ENCODE assay signal across 8 cellular contexts in the genomic region with DNA sequence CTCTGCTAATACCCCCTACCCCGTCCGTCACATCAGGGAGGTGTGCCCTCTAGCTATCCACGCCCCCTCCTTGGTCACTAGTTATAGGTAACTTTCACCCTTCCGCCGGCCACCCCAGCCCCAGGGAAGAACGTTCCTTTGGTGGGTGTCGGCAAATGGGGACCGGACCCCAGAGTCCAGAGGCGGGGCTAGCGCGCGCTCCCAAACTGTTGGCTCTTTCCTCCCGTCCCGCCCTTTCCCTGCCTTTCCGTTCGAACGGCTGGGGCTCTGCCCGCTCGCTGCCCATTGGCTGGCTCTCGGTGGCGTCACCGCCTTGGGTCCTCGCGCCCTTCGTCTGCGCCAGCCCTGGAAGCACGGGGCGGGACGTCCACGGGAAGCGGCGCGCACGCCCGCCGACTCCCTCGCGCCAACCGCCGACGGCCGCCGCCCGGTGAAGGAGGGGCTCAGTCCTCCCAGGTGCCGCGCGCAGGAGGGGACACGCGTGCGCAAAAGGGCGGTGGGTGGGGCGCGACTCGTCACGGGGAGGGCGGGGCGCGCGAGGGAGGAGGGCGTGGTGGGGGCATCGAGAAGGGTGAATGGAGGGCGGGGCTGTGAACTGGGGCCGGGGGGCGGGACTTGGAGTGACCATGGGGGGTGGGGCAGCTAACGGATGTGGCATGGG. TPM values are rescaled to one million over a fixed set of nuclear protein-coding genes. Genes with fewer than 3 reads are reported as not detected.
A peak's percentile ranks its signal among the peaks of the same experiment; 100 is the strongest.
DNase-seq lines count a peak whose midpoint lies in the region; ATAC-seq and TF ChIP-seq lines count a peak whose summit lies in the region.

No MANE protein-coding gene starts in this region.

- no peaks in the 10 kb centered on the region for H3K27me3 ChIP-seq in kidney epithelial cell (ENCODE audit: control insufficient read depth, insufficient read depth, low read length)

- peak; percentile 98 for DNase-seq in Ammon's horn (ENCODE audit: low spot score)
- peak; percentile 96 for DNase-seq in NCI-H446 treated with DMSO at 0.1 percent for 48 hours (lab: John Stamatoyannopoulos, UW)
- peak; percentile 98 for DNase-seq in activated CD4-positive, CD25-positive, alpha-beta regulatory T cell treated with anti-CD3 and anti-CD28 coated beads, Interleukin-2, amount 50 U/mL, for 72 hours
- DNase-seq in cerebellar cortex (ENCODE audit: low spot score) = peak; percentile 97
- peak; percentile 84 for DNase-seq in kidney epithelial cell (ENCODE audit: low read depth)
- peak; percentile 95 to 96 for DNase-seq in stimulated activated CD4-positive, alpha-beta T cell treated with anti-CD3 and anti-CD28 coated beads, Interleukin-15, amount 100 ng/mL, for 1 hour (ENCODE audit: low read depth in 1 of 2, low spot score in 1 of 2)

- peak; percentile 63 for TF ChIP-seq POLR2A in GM19193 (IDR thresholded peaks at IDR 0.05; ENCODE audit: extremely low read depth, insufficient read depth, insufficient read length)

- ATAC-seq in HG03378 (IDR thresholded peaks at IDR 0.05; ENCODE audit: unreplicated experiment) = peak; percentile 59

- no peak for TF ChIP-seq CTCF in kidney epithelial cell (IDR thresholded peaks at IDR 0.05; ENCODE audit: insufficient read depth, low read length, poor library complexity, severe bottlenecking)

- peaks cover 5% of the 10 kb centered on the region for H3K36me3 ChIP-seq in kidney epithelial cell (ENCODE audit: control insufficient read depth, insufficient read depth, low read length)

- peak overlapping the region; percentile 51 for H3K4me3 ChIP-seq in kidney epithelial cell (ENCODE audit: low read depth, low read length)

RNA-seq across cellular contexts. Expression of gene PHF1, which starts 0.6 kb away (rescaled TPM):
- 27.9 and 28.0 TPM in 2 replicates for total RNA-seq in kidney epithelial cell

RNA-seq across cellular contexts. Expression of gene CUTA, which starts 7.7 kb away (rescaled TPM):
- total RNA-seq in kidney epithelial cell = 226 and 227 TPM in 2 replicates

RNA-seq across cellular contexts. Expression of gene SYNGAP1, which starts 9.7 kb away (rescaled TPM):
- total RNA-seq in kidney epithelial cell = 3.3 and 4.2 TPM in 2 replicates

RNA-seq across cellular contexts. Expression of gene KIFC1, which starts 18.6 kb away (rescaled TPM):
- 8.4 and 10.3 TPM in 2 replicates for total RNA-seq in kidney epithelial cell

RNA-seq across cellular contexts. Expression of gene ZBTB9, which starts 44.2 kb away (rescaled TPM):
- 7.4 and 7.6 TPM in 2 replicates for total RNA-seq in kidney epithelial cell

Comparison
In these comparisons a context has a peak if more than half of its experiments do, and no peak if none do; other contexts are left out.
1. Peak in every context shown above with its lines: DNase-seq, ATAC-seq and H3K4me3 ChIP-seq.